22 cellular contexts compared by ENCODE assay signal in the genomic region with DNA sequence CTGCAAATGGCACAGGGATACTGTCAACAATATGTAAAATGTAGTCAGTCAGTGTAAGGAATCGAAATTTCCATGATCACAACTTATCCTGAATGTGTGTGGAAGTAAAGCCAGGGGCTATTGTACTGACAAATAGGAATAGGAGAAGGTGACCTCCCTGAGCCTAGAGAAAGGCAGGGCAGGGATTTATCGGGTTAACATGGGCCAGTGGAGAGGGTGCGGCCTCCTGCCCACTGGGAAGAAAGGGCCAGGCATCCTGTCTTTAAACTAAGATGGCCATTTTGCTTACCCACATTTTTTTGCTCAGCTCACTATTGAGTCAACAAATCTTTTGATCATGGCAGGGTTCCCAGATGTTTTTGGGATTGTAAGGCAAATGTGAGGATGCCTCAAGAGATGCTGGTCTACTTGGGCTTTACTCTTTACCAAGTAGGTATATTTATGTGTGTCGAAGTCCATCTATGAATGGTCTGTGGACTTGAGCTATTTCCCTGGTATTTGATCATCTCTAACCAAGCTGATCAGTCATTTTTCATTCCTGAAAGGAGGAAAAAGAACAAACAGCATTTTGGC.
A peak's percentile ranks its signal among the peaks of the same experiment; 100 is the strongest.
DNase-seq lines count a peak whose midpoint lies in the region; ATAC-seq, FAIRE-seq and TF ChIP-seq lines count a peak whose summit lies in the region.
"Had no signal": no experiment of that assay in that cellular context is flagged by ENCODE, and none has a peak within 500 bp of the region (broad histone marks: within the 10 kb centered on the region; RNA-seq: fewer than 3 reads in every experiment).

No MANE protein-coding gene starts in this region.

- peak overlapping the region; percentile 44 for H3K27ac Mint-ChIP-seq in neural crest cell (ENCODE audit: unreplicated experiment)
- no peak overlapping the region for H3K27ac Mint-ChIP-seq in activated naive CD8-positive, alpha-beta T cell treated with anti-CD3 and anti-CD28 coated beads, Interleukin-2, amount 50 U/mL, for 24 hours
- H3K27ac Mint-ChIP-seq: activated naive CD4-positive, alpha-beta T cell treated with anti-CD3 and anti-CD28 coated beads, Interleukin-2, amount 50 U/mL, for 72 hours; naive thymus-derived CD8-positive, alpha-beta T cell had no signal

- TF ChIP-seq CTCF in A549 (IDR thresholded peaks at IDR 0.05) (no peak), neural crest cell (conservative IDR thresholded peaks at IDR 0.05) (no peak), coronary artery (IDR thresholded peaks at IDR 0.05) (no peak)

- H3K4me1 ChIP-seq in A549: peaks cover 8% of the 10 kb centered on the region
- H3K4me1 ChIP-seq: BLaER1 treated with 17β-estradiol and CSF1 and Interleukin-3, amounts not matched to agents 10 nM and 100 nM; colonic mucosa had no signal

- FAIRE-seq in A549 (lab: Jason Lieb, UNC): no peak
- FAIRE-seq: D721Med, small intestine had no signal

- no peaks in the 10 kb centered on the region for H3K9me3 ChIP-seq in A549
- H3K9me3 ChIP-seq: colonic mucosa had no signal

- TF ChIP-seq POLR2A in A549 (IDR thresholded peaks at IDR 0.05; ENCODE audit: low read length): no peak

- H3K27me3 Mint-ChIP-seq in neural crest cell (ENCODE audit: low read depth): no peaks in the 10 kb centered on the region
- H3K27me3 Mint-ChIP-seq in activated naive CD8-positive, alpha-beta T cell treated with anti-CD3 and anti-CD28 coated beads, Interleukin-2, amount 50 U/mL, for 24 hours: peaks cover 2% of the 10 kb centered on the region
- H3K27me3 Mint-ChIP-seq: brain had no signal

- no peaks in the 10 kb centered on the region for H3K36me3 Mint-ChIP-seq in neural crest cell (ENCODE audit: low read depth)
- H3K36me3 Mint-ChIP-seq in activated naive CD8-positive, alpha-beta T cell treated with anti-CD3 and anti-CD28 coated beads, Interleukin-2, amount 50 U/mL, for 24 hours (ENCODE audit: low read depth): no peaks in the 10 kb centered on the region
- H3K36me3 Mint-ChIP-seq: activated naive CD4-positive, alpha-beta T cell treated with anti-CD3 and anti-CD28 coated beads, Interleukin-2, amount 50 U/mL, for 72 hours; naive thymus-derived CD8-positive, alpha-beta T cell had no signal

- ATAC-seq in A549: peak in 1 of 2 experiments; percentile 50; a peak in 3 of 6 replicates
- ATAC-seq in activated naive CD8-positive, alpha-beta T cell treated with anti-CD3 and anti-CD28 coated beads, Interleukin-2, amount 50 U/mL, for 24 hours: no peak
- ATAC-seq in GM18511 (IDR thresholded peaks at IDR 0.05; ENCODE audit: unreplicated experiment): no peak
- ATAC-seq: activated naive CD4-positive, alpha-beta T cell treated with anti-CD3 and anti-CD28 coated beads, Interleukin-2, amount 50 U/mL, for 72 hours; naive thymus-derived CD8-positive, alpha-beta T cell; Right ventricle myocardium inferior had no signal

- DNase-seq in A549 (ENCODE audit: low read depth in 1 of 2, low spot score in 1 of 2) (peak in 1 of 2 experiments; percentile 6), M059J (ENCODE audit: low read depth) (peak; percentile 30), fibroblast of peridontal ligament (ENCODE audit: extremely low read depth) (peak; percentile 73), neural crest cell (ENCODE audit: low read depth, low spot score) (no peak), superior temporal gyrus (ENCODE audit: extremely low spot score) (no peak), coronary artery (ENCODE audit: low spot score) (no peak)
- DNase-seq in activated naive CD8-positive, alpha-beta T cell treated with anti-CD3 and anti-CD28 coated beads, Interleukin-2, amount 50 U/mL, for 24 hours: no peak
- DNase-seq: activated CD4-positive, alpha-beta T cell treated with anti-CD3 and anti-CD28 coated beads for 1 hour; colonic mucosa; GOT3; hypothalamus; naive thymus-derived CD8-positive, alpha-beta T cell; NCI-H1436 treated with DMSO at 0.1 percent for 48 hours; NCI-H2171; small intestine; stimulated activated CD4-positive, alpha-beta T cell treated with anti-CD3 and anti-CD28 coated beads, Interleukin-4, amount 100 ng/mL, for 24 hours had no signal

- 53% methylated on average over 4 of the region's 4 CpGs for WGBS in A549 (ENCODE audit: missing lambda C conversion rate)

- no peak overlapping the region for H3K4me3 ChIP-seq in A549
- no peak overlapping the region for H3K4me3 ChIP-seq in coronary artery
- H3K4me3 ChIP-seq: BLaER1 treated with 17β-estradiol and CSF1 and Interleukin-3, amounts not matched to agents 10 nM and 100 nM; colonic mucosa had no signal

- POLR2A ChIA-PET in A549 (lab: Yijun Ruan, JAX): no interaction called here

- no peak overlapping the region for H3K27ac ChIP-seq in A549
- H3K27ac ChIP-seq in coronary artery: no peak overlapping the region
- H3K27ac ChIP-seq: BLaER1 treated with 17β-estradiol and CSF1 and Interleukin-3, amounts not matched to agents 10 nM and 100 nM; colonic mucosa had no signal

- peaks cover 67% of the 10 kb centered on the region for H3K4me1 Mint-ChIP-seq in neural crest cell
- H3K4me1 Mint-ChIP-seq in activated naive CD8-positive, alpha-beta T cell treated with anti-CD3 and anti-CD28 coated beads, Interleukin-2, amount 50 U/mL, for 24 hours: no peaks in the 10 kb centered on the region
- H3K4me1 Mint-ChIP-seq: naive thymus-derived CD8-positive, alpha-beta T cell had no signal

- peak overlapping the region; percentile 24; the same call in 2 of the 3 replicates for H3K4me2 ChIP-seq in A549
- H3K4me2 ChIP-seq: BLaER1 treated with 17β-estradiol and CSF1 and Interleukin-3, amounts not matched to agents 10 nM and 100 nM had no signal

- TF ChIP-seq RAD21 in A549 (conservative IDR thresholded peaks at IDR 0.05 in 1 of 2, IDR thresholded peaks at IDR 0.05 in 1 of 2): no peak

- TF ChIP-seq EP300 in A549 (IDR thresholded peaks at IDR 0.05): no peak

- H3K4me3 Mint-ChIP-seq in neural crest cell: no peak overlapping the region
- H3K4me3 Mint-ChIP-seq in activated naive CD8-positive, alpha-beta T cell treated with anti-CD3 and anti-CD28 coated beads, Interleukin-2, amount 50 U/mL, for 24 hours: no peak overlapping the region
- H3K4me3 Mint-ChIP-seq: brain; naive thymus-derived CD8-positive, alpha-beta T cell had no signal

- CTCF ChIA-PET in A549 (lab: Yijun Ruan, JAX): no interaction called here

- H3K9me3 Mint-ChIP-seq in neural crest cell: peaks cover 3% of the 10 kb centered on the region
- H3K9me3 Mint-ChIP-seq in activated naive CD8-positive, alpha-beta T cell treated with anti-CD3 and anti-CD28 coated beads, Interleukin-2, amount 50 U/mL, for 24 hours: no peaks in the 10 kb centered on the region
- H3K9me3 Mint-ChIP-seq: activated naive CD4-positive, alpha-beta T cell treated with anti-CD3 and anti-CD28 coated beads, Interleukin-2, amount 50 U/mL, for 72 hours; naive thymus-derived CD8-positive, alpha-beta T cell had no signal

TF ChIP-seq in A549, 52 proteins besides CTCF, POLR2A, EP300 and RAD21:
- no peak for TF ChIP-seq CEBPB (IDR thresholded peaks at IDR 0.05)
- TF ChIP-seq, protein P1, sequence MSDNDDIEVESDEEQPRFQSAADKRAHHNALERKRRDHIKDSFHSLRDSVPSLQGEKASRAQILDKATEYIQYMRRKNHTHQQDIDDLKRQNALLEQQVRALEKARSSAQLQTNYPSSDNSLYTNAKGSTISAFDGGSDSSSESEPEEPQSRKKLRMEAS (IDR thresholded peaks at IDR 0.05): no peak
- TF ChIP-seq CHD2 (IDR thresholded peaks at IDR 0.05; ENCODE audit: low read length, partially characterized antibody): no peak
- no peak for TF ChIP-seq ZFP36 (IDR thresholded peaks at IDR 0.05; ENCODE audit: borderline replicate concordance, partially characterized antibody)
- no peak for TF ChIP-seq FOXS1 (CRISPR knock-in tag; IDR thresholded peaks at IDR 0.05)
- no peak for TF ChIP-seq POLR2AphosphoS2 (conservative IDR thresholded peaks at IDR 0.05; ENCODE audit: low read length)
- no peak for TF ChIP-seq RNF2 (IDR thresholded peaks at IDR 0.05; ENCODE audit: borderline replicate concordance, low read depth)
- TF ChIP-seq, protein P2, sequence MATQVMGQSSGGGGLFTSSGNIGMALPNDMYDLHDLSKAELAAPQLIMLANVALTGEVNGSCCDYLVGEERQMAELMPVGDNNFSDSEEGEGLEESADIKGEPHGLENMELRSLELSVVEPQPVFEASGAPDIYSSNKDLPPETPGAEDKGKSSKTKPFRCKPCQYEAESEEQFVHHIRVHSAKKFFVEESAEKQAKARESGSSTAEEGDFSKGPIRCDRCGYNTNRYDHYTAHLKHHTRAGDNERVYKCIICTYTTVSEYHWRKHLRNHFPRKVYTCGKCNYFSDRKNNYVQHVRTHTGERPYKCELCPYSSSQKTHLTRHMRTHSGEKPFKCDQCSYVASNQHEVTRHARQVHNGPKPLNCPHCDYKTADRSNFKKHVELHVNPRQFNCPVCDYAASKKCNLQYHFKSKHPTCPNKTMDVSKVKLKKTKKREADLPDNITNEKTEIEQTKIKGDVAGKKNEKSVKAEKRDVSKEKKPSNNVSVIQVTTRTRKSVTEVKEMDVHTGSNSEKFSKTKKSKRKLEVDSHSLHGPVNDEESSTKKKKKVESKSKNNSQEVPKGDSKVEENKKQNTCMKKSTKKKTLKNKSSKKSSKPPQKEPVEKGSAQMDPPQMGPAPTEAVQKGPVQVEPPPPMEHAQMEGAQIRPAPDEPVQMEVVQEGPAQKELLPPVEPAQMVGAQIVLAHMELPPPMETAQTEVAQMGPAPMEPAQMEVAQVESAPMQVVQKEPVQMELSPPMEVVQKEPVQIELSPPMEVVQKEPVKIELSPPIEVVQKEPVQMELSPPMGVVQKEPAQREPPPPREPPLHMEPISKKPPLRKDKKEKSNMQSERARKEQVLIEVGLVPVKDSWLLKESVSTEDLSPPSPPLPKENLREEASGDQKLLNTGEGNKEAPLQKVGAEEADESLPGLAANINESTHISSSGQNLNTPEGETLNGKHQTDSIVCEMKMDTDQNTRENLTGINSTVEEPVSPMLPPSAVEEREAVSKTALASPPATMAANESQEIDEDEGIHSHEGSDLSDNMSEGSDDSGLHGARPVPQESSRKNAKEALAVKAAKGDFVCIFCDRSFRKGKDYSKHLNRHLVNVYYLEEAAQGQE (IDR thresholded peaks at IDR 0.05): no peak

Comparison
In these comparisons a context has a peak if more than half of its experiments do, and no peak if none do; other contexts are left out.
1. DNase-seq: peak in M059J (single experiment) and fibroblast of peridontal ligament (single experiment); none in neural crest cell (single experiment), activated naive CD8-positive, alpha-beta T cell treated with anti-CD3 and anti-CD28 coated beads, Interleukin-2, amount 50 U/mL, for 24 hours (single experiment), superior temporal gyrus (single experiment) and coronary artery (single experiment).